In genomic region chr1:33433509-33434362, GRCh38 we compare ENCODE assay signal across 8 cellular contexts. TPM values are rescaled to one million over a fixed set of nuclear protein-coding genes. Genes with fewer than 3 reads are reported as not detected.
DNase-seq lines count a peak whose midpoint lies in the region; ATAC-seq and TF ChIP-seq lines count a peak whose summit lies in the region.

No MANE protein-coding gene starts in this region.

- H3K36me3 Mint-ChIP-seq in dendritic cell treated with granulocyte-macrophage colony-stimulating factor and Interleukin-4, amounts not matched to agents 40 ng/mL and 50 ng/mL, for 4 days (ENCODE audit: low read depth): no peaks in the 10 kb centered on the region
- H3K36me3 Mint-ChIP-seq in neural crest cell (ENCODE audit: low read depth): no peaks in the 10 kb centered on the region

- H3K9me3 Mint-ChIP-seq in dendritic cell treated with granulocyte-macrophage colony-stimulating factor and Interleukin-4, amounts not matched to agents 40 ng/mL and 50 ng/mL, for 4 days: no peaks in the 10 kb centered on the region
- H3K9me3 Mint-ChIP-seq in neural crest cell: no peaks in the 10 kb centered on the region

- ATAC-seq in HG03280 (IDR thresholded peaks at IDR 0.05; ENCODE audit: unreplicated experiment) (no peak), HG02970 (IDR thresholded peaks at IDR 0.05; ENCODE audit: low FRiP score, unreplicated experiment) (no peak)

- intact Hi-C loops in dendritic cell treated with granulocyte-macrophage colony-stimulating factor and Interleukin-4, amounts not matched to agents 40 ng/mL and 50 ng/mL, for 4 days (cut with micrococcal nuclease): loop anchor here (2.0 kb wide), 1 partner anchor 27 kb away; no protein-coding TSS in a partner anchor

- no peak for TF ChIP-seq CTCF in neural crest cell (conservative IDR thresholded peaks at IDR 0.05)

- H3K4me3 Mint-ChIP-seq in dendritic cell treated with granulocyte-macrophage colony-stimulating factor and Interleukin-4, amounts not matched to agents 40 ng/mL and 50 ng/mL, for 4 days: no peak overlapping the region
- H3K4me3 Mint-ChIP-seq in neural crest cell: peak overlapping the region; percentile 24

- H3K27ac Mint-ChIP-seq in dendritic cell treated with granulocyte-macrophage colony-stimulating factor and Interleukin-4, amounts not matched to agents 40 ng/mL and 50 ng/mL, for 4 days: peak overlapping the region; percentile 62
- H3K27ac Mint-ChIP-seq in neural crest cell (ENCODE audit: unreplicated experiment): no peak overlapping the region

- DNase-seq in COLO668 (lab: John Stamatoyannopoulos, UW; ENCODE audit: unreplicated experiment) (peak; percentile 38), NCI-H2227 (lab: John Stamatoyannopoulos, UW; ENCODE audit: unreplicated experiment) (peak; percentile 39), neural crest cell (ENCODE audit: low read depth, low spot score) (no peak), NCI-H446 (lab: John Stamatoyannopoulos, UW) (no peak), NCI-H1436 treated with DMSO at 0.1 percent for 48 hours (lab: John Stamatoyannopoulos, UW) (no peak)

- peaks cover 3% of the 10 kb centered on the region for H3K27me3 Mint-ChIP-seq in dendritic cell treated with granulocyte-macrophage colony-stimulating factor and Interleukin-4, amounts not matched to agents 40 ng/mL and 50 ng/mL, for 4 days
- H3K27me3 Mint-ChIP-seq in neural crest cell (ENCODE audit: low read depth): no peaks in the 10 kb centered on the region

- peaks cover 23% of the 10 kb centered on the region for H3K4me1 Mint-ChIP-seq in dendritic cell treated with granulocyte-macrophage colony-stimulating factor and Interleukin-4, amounts not matched to agents 40 ng/mL and 50 ng/mL, for 4 days (ENCODE audit: low read depth)
- H3K4me1 Mint-ChIP-seq in neural crest cell: peaks cover 34% of the 10 kb centered on the region

RNA-seq across cellular contexts. Expression of gene PHC2, which starts 2.8 kb away (rescaled TPM):
- total RNA-seq in neural crest cell: 155 TPM in 2 replicates

RNA-seq across cellular contexts. Expression of gene ZSCAN20, which starts 38.7 kb away (rescaled TPM):
- total RNA-seq in neural crest cell: 6.9 and 7.0 TPM in 2 replicates

Comparison
In these comparisons a context has a peak if more than half of its experiments do, and no peak if none do; other contexts are left out.
1. DNase-seq: peak in COLO668 (single experiment) and NCI-H2227 (single experiment); none in neural crest cell (single experiment), NCI-H446 (0 of 2) and NCI-H1436 treated with DMSO at 0.1 percent for 48 hours (single experiment).